ENCODE assay signal across 8 cellular contexts in the genomic region with DNA sequence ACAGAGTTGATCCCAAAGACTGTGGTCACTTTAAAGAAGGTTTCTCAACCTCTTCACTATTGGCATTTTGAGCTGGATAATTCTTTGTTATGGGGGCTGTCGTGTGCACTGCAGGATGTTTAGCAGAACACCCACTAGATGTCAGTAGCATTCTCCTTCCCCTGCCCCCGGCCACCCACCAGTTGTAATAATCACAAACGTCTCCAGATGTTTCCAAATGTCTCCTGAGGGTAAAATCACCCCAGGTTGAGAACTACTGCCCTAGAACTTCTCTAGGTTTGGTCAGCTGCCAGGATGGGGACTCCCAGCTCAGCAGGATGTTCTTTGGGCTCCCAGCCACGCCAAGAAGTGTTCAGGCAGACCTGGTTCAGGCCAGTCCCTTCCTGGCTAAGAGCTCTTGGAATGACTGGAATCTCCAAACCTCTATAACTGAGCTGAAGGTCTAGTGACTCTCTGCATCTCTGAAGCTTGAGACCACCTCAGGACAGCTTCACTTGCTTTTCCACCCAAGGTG. TPM values are rescaled to one million over a fixed set of nuclear protein-coding genes. Genes with fewer than 3 reads are reported as not detected.
DNase-seq lines count a peak whose midpoint lies in the region; ATAC-seq and TF ChIP-seq lines count a peak whose summit lies in the region.

No MANE protein-coding gene starts in this region.

- no peak overlapping the region for H3K4me3 Mint-ChIP-seq in mesothelial cell of epicardium

- ATAC-seq in RWPE2 (ENCODE audit: low read depth) (peak; percentile 80), GM21381 (IDR thresholded peaks at IDR 0.05; ENCODE audit: unreplicated experiment) (no peak), GM18520 (IDR thresholded peaks at IDR 0.05; ENCODE audit: unreplicated experiment) (no peak)

- H3K27ac ChIP-seq in RWPE2 (ENCODE audit: poor library complexity, severe bottlenecking) (peak overlapping the region; percentile 29), coronary artery (no peak overlapping the region)

- H3K27me3 ChIP-seq in H7 (ENCODE audit: control insufficient read depth, insufficient read depth, low read length) (no peaks in the 10 kb centered on the region), RWPE2 (ENCODE audit: insufficient read depth, poor library complexity, severe bottlenecking) (no peaks in the 10 kb centered on the region)

- DNase-seq in AG20443 (ENCODE audit: low spot score) (peak; percentile 51), H7 (peak; percentile 71), RWPE2 (ENCODE audit: low spot score) (no peak), coronary artery (ENCODE audit: low spot score) (no peak), mesothelial cell of epicardium (ENCODE audit: low spot score in 2 of 2, unreplicated experiment in 2 of 2) (no peak), NK-92 (lab: John Stamatoyannopoulos, UW; ENCODE audit: unreplicated experiment) (no peak)

- H3K4me1 ChIP-seq in RWPE2 (ENCODE audit: insufficient read depth, poor library complexity, severe bottlenecking) = peaks cover 5% of the 10 kb centered on the region

- H3K4me1 Mint-ChIP-seq in mesothelial cell of epicardium = peaks cover 20% of the 10 kb centered on the region

- H3K9me3 Mint-ChIP-seq in mesothelial cell of epicardium = no peaks in the 10 kb centered on the region

- no peaks in the 10 kb centered on the region for H3K36me3 Mint-ChIP-seq in mesothelial cell of epicardium

- no peaks in the 10 kb centered on the region for H3K27me3 Mint-ChIP-seq in mesothelial cell of epicardium (ENCODE audit: low read depth)

- H3K36me3 ChIP-seq in H7 (replicated peaks; ENCODE audit: control insufficient read depth, insufficient read depth, low read length) = no peaks in the 10 kb centered on the region
- H3K36me3 ChIP-seq in RWPE2 (ENCODE audit: low read depth) = peaks cover 25% of the 10 kb centered on the region; the same call in 1 of the 2 replicates

- peak; percentile 92 for TF ChIP-seq CTCF in RWPE2 (IDR thresholded peaks at IDR 0.05; ENCODE audit: poor library complexity, severe bottlenecking)
- TF ChIP-seq CTCF in coronary artery (IDR thresholded peaks at IDR 0.05) = peak; percentile 43
- no peak for TF ChIP-seq CTCF in mesothelial cell of epicardium (IDR thresholded peaks at IDR 0.05; ENCODE audit: unreplicated experiment)

- no peaks in the 10 kb centered on the region for H3K9me3 ChIP-seq in RWPE2 (ENCODE audit: severe bottlenecking)

- H3K4me3 ChIP-seq in H7 (ENCODE audit: insufficient read depth, low read depth, low read length) (no peak overlapping the region), RWPE2 (ENCODE audit: severe bottlenecking) (no peak overlapping the region), coronary artery (no peak overlapping the region)

- peak overlapping the region; percentile 92 for H3K27ac Mint-ChIP-seq in mesothelial cell of epicardium

RNA-seq across cellular contexts. Expression of a gene that starts 12.5 kb away (rescaled TPM):
- 27.0 and 27.5 TPM in 2 replicates for total RNA-seq in H7 (2014; rRNA removed; shearing (Covaris generic))
- 108 to 110 TPM (median 109 TPM) in 3 replicates for total RNA-seq in mesothelial cell of epicardium

RNA-seq across cellular contexts. Expression of a gene that starts 15.1 kb away (rescaled TPM):
- total RNA-seq in H7 (2014; rRNA removed; shearing (Covaris generic)) = 13.2 and 16.9 TPM in 2 replicates
- 14.0 to 15.1 TPM (median 14.9 TPM) in 3 replicates for total RNA-seq in mesothelial cell of epicardium

RNA-seq across cellular contexts. Expression of a gene that starts 37.9 kb away (rescaled TPM):
- total RNA-seq in H7 (2014; rRNA removed; shearing (Covaris generic)) = 96.5 and 104 TPM in 2 replicates
- total RNA-seq in mesothelial cell of epicardium = 32.7 to 33.2 TPM (median 33.0 TPM) in 3 replicates

RNA-seq across cellular contexts. Expression of a gene that starts 39.9 kb away (rescaled TPM):
- total RNA-seq in H7 (2014; rRNA removed; shearing (Covaris generic)) = 262 and 328 TPM in 2 replicates
- 121 to 124 TPM (median 123 TPM) in 3 replicates for total RNA-seq in mesothelial cell of epicardium

RNA-seq across cellular contexts. Expression of a gene that starts 47.2 kb away (rescaled TPM):
- not detected in 2 replicates for total RNA-seq in H7 (2014; rRNA removed; shearing (Covaris generic))
- total RNA-seq in mesothelial cell of epicardium = 0.09 TPM in 1 of 3 replicates, not detected in the others

Comparison
In these comparisons a context has a peak if more than half of its experiments do, and no peak if none do; other contexts are left out.
1. DNase-seq: peak in AG20443 (single experiment) and H7 (single experiment); none in RWPE2 (single experiment), coronary artery (single experiment), mesothelial cell of epicardium (0 of 2) and NK-92 (single experiment).